ENCODE assay signal across 15 cellular contexts in the genomic region with DNA sequence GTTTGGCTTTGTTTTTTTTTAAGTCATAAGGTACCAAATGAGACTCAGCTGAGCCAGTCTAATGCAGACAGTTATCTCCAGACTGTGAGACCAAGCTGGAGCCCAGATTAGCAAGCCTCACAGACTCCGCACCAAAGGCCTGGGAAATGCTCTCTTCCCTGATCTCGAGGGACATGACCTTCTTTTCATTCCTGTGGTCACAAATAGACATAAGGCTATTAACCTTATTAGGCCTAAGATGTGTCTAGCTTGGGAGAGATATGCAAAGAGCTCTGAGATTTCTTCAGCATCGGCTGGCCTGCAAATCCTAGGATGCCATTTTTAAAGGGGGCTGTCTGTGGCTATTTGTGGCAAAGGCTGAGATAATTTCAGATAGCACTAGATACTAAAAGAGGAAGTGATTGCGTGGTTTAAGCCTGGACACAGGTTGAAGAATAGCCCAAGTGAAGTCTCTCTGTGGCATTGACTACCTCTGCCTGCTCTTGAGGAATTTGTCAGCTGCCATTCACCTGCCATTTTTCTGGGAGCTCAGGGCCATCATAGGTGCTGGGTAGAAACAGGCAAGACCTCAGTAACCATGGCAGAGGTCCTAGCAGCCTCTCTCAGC.
DNase-seq lines count a peak whose midpoint lies in the region; ATAC-seq and TF ChIP-seq lines count a peak whose summit lies in the region.
"Had no signal": no experiment of that assay in that cellular context is flagged by ENCODE, and none has a peak within 500 bp of the region (broad histone marks: within the 10 kb centered on the region; RNA-seq: fewer than 3 reads in every experiment).

No MANE protein-coding gene starts in this region.

- no peak overlapping the region for H4K8ac ChIP-seq in mesendoderm (ENCODE audit: low read depth, low read length)

- no peak for ATAC-seq in GM18498 (IDR thresholded peaks at IDR 0.05; ENCODE audit: unreplicated experiment)
- ATAC-seq: activated CD4-positive, CD25-positive, alpha-beta regulatory T cell treated with anti-CD3 and anti-CD28 coated beads, Interleukin-2, amount 50 U/mL, for 24 hours; sciatic nerve; T-helper 17 cell had no signal

- H2BK120ac ChIP-seq in mesendoderm (ENCODE audit: low read depth, low read length), result no peak overlapping the region

- peak overlapping the region; percentile 55 to 82 (median 62) for H3K27ac ChIP-seq in esophagus squamous epithelium
- no peak overlapping the region for H3K27ac ChIP-seq in mesendoderm (ENCODE audit: low read depth, low read length)

- H3K27me3 ChIP-seq in esophagus squamous epithelium, result no peaks in the 10 kb centered on the region
- H3K27me3 ChIP-seq in mesendoderm (ENCODE audit: insufficient read depth, low read length, poor library complexity), result no peaks in the 10 kb centered on the region

- peak; percentile 11 for DNase-seq in EL
- peak; percentile 16 to 45 for DNase-seq in NOMO-1 (lab: John Stamatoyannopoulos, UW; ENCODE audit: unreplicated experiment in 2 of 2)
- no peak for DNase-seq in esophagus squamous epithelium (lab: John Stamatoyannopoulos, UW)
- peak; percentile 55 for DNase-seq in mesendoderm
- no peak for DNase-seq in GF-D8 (lab: John Stamatoyannopoulos, UW)
- DNase-seq in stimulated activated CD4-positive, alpha-beta T cell treated with anti-CD3 and anti-CD28 coated beads, Interleukin-4, amount 100 ng/mL, for 24 hours, result no peak
- DNase-seq in T-helper 9 cell, result no peak
- DNase-seq: amniotic stem cell; GOT3; KG1; stimulated activated CD4-positive, alpha-beta T cell treated with anti-CD3 and anti-CD28 coated beads, Interleukin-2, amount 100 ng/mL, for 48 hours; T-helper 17 cell had no signal

- intact Hi-C loops in esophagus squamous epithelium (cut with DNase I), result no loop called here

- no peak overlapping the region for H3K18ac ChIP-seq in mesendoderm (ENCODE audit: low read length)

- no peaks in the 10 kb centered on the region for H3K79me2 ChIP-seq in mesendoderm (ENCODE audit: control insufficient read depth, insufficient read depth, low read length)

- no peaks in the 10 kb centered on the region for H3K36me3 ChIP-seq in esophagus squamous epithelium
- H3K36me3 ChIP-seq in mesendoderm (ENCODE audit: control insufficient read depth, insufficient read depth, low read length), result no peaks in the 10 kb centered on the region

- H4K5ac ChIP-seq in mesendoderm (ENCODE audit: low read length), result no peak overlapping the region

- H3K79me1 ChIP-seq in mesendoderm (ENCODE audit: low read length), result no peaks in the 10 kb centered on the region

- H3K4me1 ChIP-seq in esophagus squamous epithelium (peaks cover 5 to 49% (median 28%) of the 10 kb centered on the region in 3 donors), mesendoderm (ENCODE audit: control insufficient read depth, low read depth, low read length) (no peaks in the 10 kb centered on the region)

- no peak for TF ChIP-seq POLR2A in esophagus squamous epithelium (IDR thresholded peaks at IDR 0.05)

- 54 to 83% methylated on average over 3 to 4 of the region's 4 CpGs for WGBS in esophagus squamous epithelium, 2 donors
- WGBS in mesendoderm (ENCODE audit: extremely low coverage, insufficient coverage, low lambda C conversion rate), result no CpG with 5 or more reads among the region's 4 CpGs

- no peak overlapping the region for H2BK5ac ChIP-seq in mesendoderm (ENCODE audit: low read length)

- H3K23ac ChIP-seq in mesendoderm (ENCODE audit: low read length), result no peak overlapping the region

- H3K9ac ChIP-seq in mesendoderm (ENCODE audit: low read length), result no peak overlapping the region

- H3K4ac ChIP-seq in mesendoderm (ENCODE audit: low read depth, low read length), result no peak overlapping the region

- H2BK15ac ChIP-seq in mesendoderm (replicated peaks; ENCODE audit: low read depth), result no peak overlapping the region

- H2AK5ac ChIP-seq in mesendoderm (ENCODE audit: low read length), result no peak overlapping the region

- H3K9me3 ChIP-seq in esophagus squamous epithelium, result no peaks in the 10 kb centered on the region

- no peak for TF ChIP-seq CTCF in esophagus squamous epithelium (IDR thresholded peaks at IDR 0.05)

- no peak overlapping the region for H3K4me2 ChIP-seq in mesendoderm (ENCODE audit: low read length)

- H3K56ac ChIP-seq in mesendoderm (ENCODE audit: low read length), result no peak overlapping the region

- no peak overlapping the region for H3K4me3 ChIP-seq in esophagus squamous epithelium
- no peak overlapping the region for H3K4me3 ChIP-seq in mesendoderm (ENCODE audit: low read length)

Comparison
In these comparisons a context has a peak if more than half of its experiments do, and no peak if none do; other contexts are left out.
1. DNase-seq: peak in EL (single experiment), NOMO-1 (2 of 2) and mesendoderm (single experiment); none in esophagus squamous epithelium (single experiment), GF-D8 (single experiment), stimulated activated CD4-positive, alpha-beta T cell treated with anti-CD3 and anti-CD28 coated beads, Interleukin-4, amount 100 ng/mL, for 24 hours (single experiment) and T-helper 9 cell (single experiment).